ENCODE assay signal across 1 cellular context in the genomic region with DNA sequence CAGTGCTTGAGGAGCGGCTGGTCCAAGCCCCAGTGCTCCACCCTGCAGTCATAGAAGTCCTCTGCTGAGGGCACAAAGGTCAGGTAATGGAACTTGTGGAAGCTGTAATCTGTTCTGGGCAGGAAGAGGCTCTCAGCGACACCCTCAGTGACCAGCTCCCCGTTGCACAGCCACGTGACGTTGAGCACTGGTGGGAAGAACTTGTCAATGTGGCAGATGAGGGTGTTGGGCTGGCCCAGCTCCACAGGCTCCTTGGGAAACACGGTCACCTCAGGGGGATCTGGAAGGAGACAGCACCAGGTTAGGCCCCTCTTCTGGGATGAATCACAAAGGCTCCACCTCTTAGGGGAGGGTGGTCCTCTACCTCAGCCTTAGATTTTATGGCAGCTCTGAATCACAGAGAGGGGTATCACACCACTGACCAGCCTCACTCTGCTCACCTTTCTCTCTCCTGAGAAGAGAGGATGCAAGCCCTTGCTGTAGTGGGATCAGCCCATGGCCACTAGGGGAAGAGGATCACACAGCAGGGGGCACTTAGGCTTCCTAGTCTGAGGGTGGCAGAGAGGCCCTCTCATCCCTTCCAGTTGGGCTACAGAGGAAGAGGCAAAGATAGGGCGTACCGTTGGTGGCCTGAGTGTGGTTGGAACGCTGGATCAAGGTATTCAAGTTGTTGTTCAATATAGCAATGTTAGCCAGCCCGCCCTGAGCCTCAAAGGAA.
TF ChIP-seq lines count a peak whose summit lies in the region.

No MANE protein-coding gene starts in this region.

TF ChIP-seq in HepG2, 621 proteins besides CTCF, POLR2A, EP300 and RAD21:
- TF ChIP-seq ZNF513 (CRISPR knock-in tag; conservative IDR thresholded peaks at IDR 0.05) (no peak), ATF1 (CRISPR knock-in tag; IDR thresholded peaks at IDR 0.05) (no peak)
